ENCODE assay signal across 22 cellular contexts in genomic region chr13:41403983-41404382, GRCh38. TPM values are rescaled to one million over a fixed set of nuclear protein-coding genes. Genes with fewer than 3 reads are reported as not detected.
DNase-seq lines count a peak whose midpoint lies in the region; ATAC-seq, FAIRE-seq and TF ChIP-seq lines count a peak whose summit lies in the region.
"Had no signal": no experiment of that assay in that cellular context is flagged by ENCODE, and none has a peak within 500 bp of the region (broad histone marks: within the 10 kb centered on the region; RNA-seq: fewer than 3 reads in every experiment).

No MANE protein-coding gene starts in this region.

- no peak for FAIRE-seq in K562 (lab: Jason Lieb, UNC)
- FAIRE-seq: A204.1, D721Med, GM12891, GM19239 had no signal

- no peaks in the 10 kb centered on the region for H3K9me3 Mint-ChIP-seq in osteocyte (ENCODE audit: unreplicated experiment)
- H3K9me3 Mint-ChIP-seq: CD4-positive, alpha-beta T cell; CD8-positive, alpha-beta T cell had no signal

- no peak overlapping the region for H3K4me2 ChIP-seq in K562 (ENCODE audit: insufficient read depth, low read length)
- H3K4me2 ChIP-seq: BLaER1 had no signal

- no peak for TF ChIP-seq POLR2A in K562 (conservative IDR thresholded peaks at IDR 0.05)

- H3K27ac ChIP-seq in HEK293 (ENCODE audit: extremely low read depth, low read depth, low read length) (no peak overlapping the region), K562 (ENCODE audit: extremely low read depth, low read depth, low read length) (no peak overlapping the region)
- H3K27ac ChIP-seq: BLaER1, C4-2B had no signal

- no peak overlapping the region for H3K9ac ChIP-seq in K562 (ENCODE audit: insufficient read depth in 1 of 2, low read depth in 2 of 2, low read length in 2 of 2)
- H3K9ac ChIP-seq: BLaER1 had no signal

- H3K4me3 Mint-ChIP-seq in osteocyte (ENCODE audit: unreplicated experiment) = no peak overlapping the region
- H3K4me3 Mint-ChIP-seq: CD4-positive, alpha-beta T cell; CD8-positive, alpha-beta T cell had no signal

- 25% methylated on average over 4 of the region's 4 CpGs for WGBS in K562 (ENCODE audit: insufficient coverage, low coverage, missing lambda C conversion rate)

- DNase-seq in K562 (ENCODE audit: extremely low read depth in 1 of 4, low spot score in 3 of 4) = no peak
- peak; percentile 8 for DNase-seq in osteocyte (ENCODE audit: extremely low spot score, unreplicated experiment)
- DNase-seq in C1 segment of cervical spinal cord (lab: John Stamatoyannopoulos, UW) = no peak
- no peak for DNase-seq in HuH-7 (ENCODE audit: low spot score)
- no peak for DNase-seq in cerebellar cortex (ENCODE audit: low spot score)
- DNase-seq: 8988T; ACHN; BE2C; Caco-2; Calu3; CD4-positive, alpha-beta T cell; CD8-positive, alpha-beta T cell; DMS79 treated with DMSO at 0.1 percent for 48 hours; GF-D8 had no signal

- BruUV-seq in K562 (replicated peaks; lab: Mats Ljungman, UMichigan) = no TSS peak

- no peaks in the 10 kb centered on the region for H3K36me3 Mint-ChIP-seq in osteocyte (ENCODE audit: unreplicated experiment)
- H3K36me3 Mint-ChIP-seq: CD8-positive, alpha-beta T cell had no signal

- TF ChIP-seq EP300 in K562 (IDR thresholded peaks at IDR 0.05; ENCODE audit: low read length) = no peak

- TF ChIP-seq CTCF in HEK293 (tag by site-specific recombination; IDR thresholded peaks at IDR 0.05) (no peak), K562 (IDR thresholded peaks at IDR 0.05 in 2 of 3, conservative IDR thresholded peaks at IDR 0.05 in 1 of 3; ENCODE audit: insufficient read depth in 2 of 3, low read depth in 1 of 3, low read length in 3 of 3) (no peak), osteocyte (IDR thresholded peaks at IDR 0.05) (no peak)

- no peaks in the 10 kb centered on the region for H3K79me2 ChIP-seq in K562 (ENCODE audit: control insufficient read depth, insufficient read depth, low read length)

- no peaks in the 10 kb centered on the region for H3K4me1 Mint-ChIP-seq in osteocyte (ENCODE audit: unreplicated experiment)

- no peak for TF ChIP-seq RAD21 in K562 (CRISPR knock-in tag; conservative IDR thresholded peaks at IDR 0.05 in 1 of 2, IDR thresholded peaks at IDR 0.05 in 1 of 2)

- no peaks in the 10 kb centered on the region for H3K9me1 ChIP-seq in K562 (ENCODE audit: control insufficient read depth, insufficient read depth, low read length)

- H3K9me3 ChIP-seq in HEK293 (ENCODE audit: control insufficient read depth, insufficient read depth, low read depth, low read length) (no peaks in the 10 kb centered on the region), K562 (replicated peaks; ENCODE audit: control insufficient read depth, insufficient read depth, low read depth, low read length) (no peaks in the 10 kb centered on the region)
- H3K9me3 ChIP-seq: BE2C, BLaER1, Caco-2 had no signal

- H3K4me1 ChIP-seq in HEK293 (ENCODE audit: control insufficient read depth, insufficient read depth, low read length) = no peaks in the 10 kb centered on the region
- H3K4me1 ChIP-seq in K562 (replicated peaks in 1 of 2; ENCODE audit: control insufficient read depth in 2 of 2, insufficient read depth in 2 of 2, low read length in 2 of 2) = peaks cover 0 to 7% of the 10 kb centered on the region in 2 experiments; a peak in 4 of 5 replicates
- H3K4me1 ChIP-seq: BE2C, BLaER1, Caco-2 had no signal

- peaks cover 30% of the 10 kb centered on the region for H3K27me3 Mint-ChIP-seq in osteocyte (ENCODE audit: unreplicated experiment)
- H3K27me3 Mint-ChIP-seq: CD4-positive, alpha-beta T cell had no signal

- POLR2A ChIA-PET in HEK293 (lab: Yijun Ruan, JAX) (no interaction called here), K562 (lab: Yijun Ruan, JAX) (no interaction called here)

- CTCF ChIA-PET in HEK293 (lab: Yijun Ruan, JAX) = no interaction called here
- CTCF ChIA-PET in K562 (lab: Yijun Ruan, JAX; ENCODE audit: low intra/inter-chr PET ratio) = no interaction called here

- no peaks in the 10 kb centered on the region for H3K36me3 ChIP-seq in HEK293 (ENCODE audit: control insufficient read depth in 2 of 2, insufficient read depth in 1 of 2, low read length in 2 of 2)
- H3K36me3 ChIP-seq in K562 (ENCODE audit: control insufficient read depth, insufficient read depth, low read length) = no peaks in the 10 kb centered on the region
- H3K36me3 ChIP-seq: BE2C, BLaER1 had no signal

- no peak overlapping the region for H3K27ac Mint-ChIP-seq in osteocyte (ENCODE audit: unreplicated experiment)
- H3K27ac Mint-ChIP-seq: CD4-positive, alpha-beta T cell; CD8-positive, alpha-beta T cell had no signal

- no peaks in the 10 kb centered on the region for H4K20me1 ChIP-seq in K562 (replicated peaks; ENCODE audit: control insufficient read depth, insufficient read depth, low read length)
- H4K20me1 ChIP-seq: BLaER1 had no signal

- H3K4me3 ChIP-seq in HEK293 (ENCODE audit: low read depth, low read length) (no peak overlapping the region), K562 (no peak overlapping the region)
- H3K4me3 ChIP-seq: BLaER1 had no signal

- no peak overlapping the region for H2AFZ ChIP-seq in K562 (ENCODE audit: low read depth, low read length)

- H3K27me3 ChIP-seq in K562 (ENCODE audit: control insufficient read depth in 2 of 2, insufficient read depth in 2 of 2, low read length in 2 of 2) = no peaks in the 10 kb centered on the region; a peak in 1 of 5 replicates
- H3K27me3 ChIP-seq: BE2C, BLaER1 had no signal

- in situ Hi-C loops in K562 (cut with MboI) = loop anchor here (25.0 kb wide), 1 partner anchor 708 kb away; no protein-coding TSS in a partner anchor

- intact Hi-C loops in K562 (cut with micrococcal nuclease) = no loop called here

- no peak for ATAC-seq in K562
- ATAC-seq: CD8-positive, alpha-beta T cell had no signal

TF ChIP-seq in HEK293, 187 proteins besides CTCF, POLR2A, EP300 and RAD21:
- peak; percentile 82 for TF ChIP-seq ZNF146 (tag by site-specific recombination; IDR thresholded peaks at IDR 0.05)
- no peak for TF ChIP-seq ZNF548 (tag by site-specific recombination; IDR thresholded peaks at IDR 0.05)

TF ChIP-seq in K562, 482 proteins besides CTCF, POLR2A, EP300 and RAD21:
- TF ChIP-seq ZNF146 (CRISPR knock-in tag; IDR thresholded peaks at IDR 0.05; ENCODE audit: unreplicated experiment) (peak; percentile 77), CTCFL (IDR thresholded peaks at IDR 0.05; ENCODE audit: borderline replicate concordance, insufficient read depth, low read depth, low read length, poor library complexity, severe bottlenecking) (no peak)

RNA-seq across cellular contexts. Expression of gene RGCC, which starts 53.4 kb away (rescaled TPM):
- total RNA-seq in K562 (2011; cell fraction: chromatin; rRNA removed; ENCODE audit: low replicate concordance) = 0.67 and 1.6 TPM in 2 replicates
- 0.92 and 1.5 TPM in 2 replicates for total RNA-seq in K562 (2011; cell fraction: nucleolus; rRNA removed)
- 1.5 TPM in 1 of 2 replicates, not detected in the other for total RNA-seq in K562 (2011; cell fraction: nucleoplasm; rRNA removed)
- 9.2 and 10.4 TPM in 2 replicates for total RNA-seq in K562 (2014; rRNA removed)
- total RNA-seq in K562 (2014; rRNA removed; fragmentation: Illumina TruSeq; extraction: Trizol) = 5.0 and 5.8 TPM in 2 replicates
- total RNA-seq in K562 (2015; rRNA removed; fragmentation: Illumina TruSeq; extraction: Trizol) = 1.8 and 2.6 TPM in 2 replicates
- 6.1 and 7.3 TPM in 2 replicates for total RNA-seq in K562 (2021)
- polyA plus RNA-seq in K562 (2011; rRNA removed) = 6.7 and 7.2 TPM in 2 replicates
- polyA plus RNA-seq in K562 (2011; cell fraction: cytosol; rRNA removed) = 5.3 and 8.7 TPM in 2 replicates
- 2.8 and 4.8 TPM in 2 replicates for polyA plus RNA-seq in K562 (2011; cell fraction: nucleus; rRNA removed)
- polyA plus RNA-seq in K562 (2012) = 1.7 and 2.8 TPM in 2 replicates
- polyA plus RNA-seq in K562 (2014; fragmentation: Illumina TruSeq; extraction: Trizol) = 3.8 and 5.4 TPM in 2 replicates
- 1 to 10 TPM in 1 of 2 experiments, under 1 TPM in 1; 0.51 to 1.6 TPM for polyA plus RNA-seq in K562 (2014; fragmentation: Nextera tagmentation; extraction: Ambion mirVana)
- 7.2 and 10.3 TPM in 2 replicates for polyA plus RNA-seq in K562 (2014; rRNA removed)
- polyA minus RNA-seq in K562 (2011; rRNA and poly(A)+ RNA removed) = 1.3 and 1.9 TPM in 2 replicates
- 2.1 and 2.9 TPM in 2 replicates for polyA minus RNA-seq in K562 (2011; cell fraction: cytosol; rRNA and poly(A)+ RNA removed)
- polyA minus RNA-seq in K562 (2011; cell fraction: nucleus; rRNA and poly(A)+ RNA removed) = 0.81 and 1.4 TPM in 2 replicates
- 1.3 and 1.6 TPM in 2 replicates for total RNA-seq in osteocyte
- total RNA-seq: A673 had no signal

Comparison
In these comparisons a context has a peak if more than half of its experiments do, and no peak if none do; other contexts are left out.
1. Of the 44 proteins assayed by ChIP-seq in both K562 and HEK293: peak only in K562: none; only in HEK293: none; in both: ZNF146; in neither: 43.